Comparison of ENCODE assay signal across 8 cellular contexts in the genomic region with DNA sequence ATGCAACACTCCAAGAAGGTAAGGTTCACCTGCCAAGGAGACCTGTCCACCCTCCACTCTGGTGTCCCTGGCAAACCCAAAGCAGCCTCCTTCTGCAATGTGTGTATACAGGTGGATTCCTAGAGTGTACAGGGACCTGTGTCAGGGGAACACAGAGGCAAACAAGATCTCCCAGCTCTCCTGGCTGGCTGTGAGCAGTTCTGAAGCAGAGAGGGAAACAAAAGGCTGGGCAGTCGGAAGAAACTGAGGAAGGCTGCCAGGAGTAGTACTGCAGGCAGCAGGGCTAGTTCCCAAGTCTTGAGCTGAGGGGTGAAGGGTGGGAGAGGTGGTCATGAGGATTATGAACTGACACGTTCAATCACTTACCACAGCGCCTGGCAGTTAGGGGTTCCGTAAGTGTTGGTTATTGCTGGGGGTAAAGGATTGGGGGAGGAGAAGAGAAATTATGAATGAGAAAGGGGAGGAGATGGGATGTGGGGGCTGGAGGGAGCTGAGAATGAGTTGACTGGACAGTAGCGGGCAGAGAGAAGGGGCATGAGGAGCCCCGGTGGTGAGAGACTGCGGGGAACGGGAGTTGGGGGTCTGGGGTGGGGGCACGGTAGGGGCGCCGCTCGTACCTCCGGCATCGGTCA. TPM values are rescaled to one million over a fixed set of nuclear protein-coding genes. Genes with fewer than 3 reads are reported as not detected.
DNase-seq lines count a peak whose midpoint lies in the region; ATAC-seq and TF ChIP-seq lines count a peak whose summit lies in the region.

No MANE protein-coding gene starts in this region.

- POLR2A ChIA-PET in naive thymus-derived CD4-positive, alpha-beta T cell (lab: Charles Lee): interaction anchor here (0.9 to 3.2 kb wide), 14 partner anchors 8 to 263 kb away, joined by 3 to 28 read pairs (median 4); a partner anchor contains a TSS

- CTCF ChIA-PET in naive thymus-derived CD4-positive, alpha-beta T cell (lab: Charles Lee): interaction anchor here (1.5 to 1.9 kb wide), 3 partner anchors 34 to 77 kb away, joined by 4 to 5 read pairs (median 5); a partner anchor contains a TSS

- H3K27ac Mint-ChIP-seq in naive thymus-derived CD4-positive, alpha-beta T cell: peak overlapping the region; percentile 66 to 94 (median 90)

- H3K4me3 Mint-ChIP-seq in naive thymus-derived CD4-positive, alpha-beta T cell: peak overlapping the region; percentile 89 to 95 (median 92)

- peak overlapping the region in 51 of 59 donors; percentile 36 to 97 (median 93) for H3K27ac ChIP-seq in dorsolateral prefrontal cortex
- peak overlapping the region; percentile 94 for H3K27ac ChIP-seq in naive thymus-derived CD4-positive, alpha-beta T cell (ENCODE audit: low read depth, low read length)

- H3K4me3 ChIP-seq in dorsolateral prefrontal cortex: peak overlapping the region; percentile 57 to 100 (median 97)
- H3K4me3 ChIP-seq in naive thymus-derived CD4-positive, alpha-beta T cell (ENCODE audit: low read length): peak overlapping the region; percentile 88

- H3K9me3 ChIP-seq in naive thymus-derived CD4-positive, alpha-beta T cell (ENCODE audit: control insufficient read depth in 2 of 3, low read length in 3 of 3): no peaks in the 10 kb centered on the region

- no peak for ATAC-seq in naive thymus-derived CD4-positive, alpha-beta T cell
- ATAC-seq in HG02759 (IDR thresholded peaks at IDR 0.05; ENCODE audit: unreplicated experiment) (no peak), left lobe of liver (no peak)

- no peaks in the 10 kb centered on the region for H3K9me3 Mint-ChIP-seq in naive thymus-derived CD4-positive, alpha-beta T cell

- no peaks in the 10 kb centered on the region for H3K27me3 Mint-ChIP-seq in naive thymus-derived CD4-positive, alpha-beta T cell

- H3K4me1 ChIP-seq in naive thymus-derived CD4-positive, alpha-beta T cell (ENCODE audit: control insufficient read depth in 2 of 2, insufficient read depth in 2 of 2, low read length in 2 of 2): peaks cover 7 to 18% of the 10 kb centered on the region in 2 donors

- H3K4me1 Mint-ChIP-seq in naive thymus-derived CD4-positive, alpha-beta T cell: peaks cover 30 to 58% (median 48%) of the 10 kb centered on the region in 7 donors

- H3K36me3 Mint-ChIP-seq in naive thymus-derived CD4-positive, alpha-beta T cell: peaks cover 5 to 24% (median 8%) of the 10 kb centered on the region in 5 donors

- DNase-seq in EH (ENCODE audit: low read depth): peak; percentile 27
- DNase-seq in NCI-H69 (lab: John Stamatoyannopoulos, UW): peak; percentile 31
- DNase-seq in dorsolateral prefrontal cortex: no peak
- no peak for DNase-seq in naive thymus-derived CD4-positive, alpha-beta T cell
- DNase-seq in left lobe of liver (ENCODE audit: low spot score): no peak
- no peak for DNase-seq in NOMO-1 treated with DMSO at 0.1 percent for 48 hours (lab: John Stamatoyannopoulos, UW; ENCODE audit: unreplicated experiment)
- no peak for DNase-seq in activated CD4-positive, alpha-beta T cell treated with anti-CD3 and anti-CD28 coated beads for 48 hours

- intact Hi-C loops in dorsolateral prefrontal cortex (cut with DNase I): loop anchor here (5.0 kb wide), 2 partner anchors 37 to 78 kb away; a partner anchor contains a TSS
- intact Hi-C loops in naive thymus-derived CD4-positive, alpha-beta T cell (cut with micrococcal nuclease): loop anchor here (5.0 to 10.0 kb wide), 3 partner anchors 103 to 223 kb away; a partner anchor contains a TSS

- no peaks in the 10 kb centered on the region for H3K27me3 ChIP-seq in dorsolateral prefrontal cortex
- H3K27me3 ChIP-seq in naive thymus-derived CD4-positive, alpha-beta T cell (ENCODE audit: control insufficient read depth in 2 of 2, insufficient read depth in 2 of 2, low read length in 2 of 2): no peaks in the 10 kb centered on the region

- TF ChIP-seq CTCF in dorsolateral prefrontal cortex (IDR thresholded peaks at IDR 0.05 in 54 of 56, conservative IDR thresholded peaks at IDR 0.05 in 2 of 56; ENCODE audit: low read depth in 1 of 56, partially characterized antibody in 56 of 56): no peak

- H3K36me3 ChIP-seq in naive thymus-derived CD4-positive, alpha-beta T cell (ENCODE audit: control insufficient read depth in 2 of 3, insufficient read depth in 3 of 3, low read length in 3 of 3): peaks cover 0 to 32% (median 3%) of the 10 kb centered on the region in 3 experiments

RNA-seq across cellular contexts. Expression of a gene that starts 0.7 kb away (rescaled TPM):
- 10 to 100 TPM; 38.6 to 87.0 (median 61.2) TPM for total RNA-seq in dorsolateral prefrontal cortex
- 10 to 100 TPM; 40.7 to 81.1 (median 45.9) TPM for total RNA-seq in naive thymus-derived CD4-positive, alpha-beta T cell
- polyA plus RNA-seq in naive thymus-derived CD4-positive, alpha-beta T cell: 10 to 100 TPM in 1 of 2 donors, 1 to 10 TPM in 1; 8.7 to 15.9 TPM
- 9.8 TPM for total RNA-seq in left lobe of liver

RNA-seq across cellular contexts. Expression of a gene that starts 25.0 kb away (rescaled TPM):
- 100 to 1,000 TPM in 28 of 120 experiments, 10 to 100 TPM in 92; 60.7 to 127 (median 92.5) TPM for total RNA-seq in dorsolateral prefrontal cortex
- total RNA-seq in naive thymus-derived CD4-positive, alpha-beta T cell: under 1 TPM in 1 of 5 experiments, not detected in 4; 0.27 TPM
- polyA plus RNA-seq in naive thymus-derived CD4-positive, alpha-beta T cell: not detected
- total RNA-seq in left lobe of liver: 0.13 TPM

RNA-seq across cellular contexts. Expression of a gene that starts 25.9 kb away (rescaled TPM):
- total RNA-seq in dorsolateral prefrontal cortex (100 to 1,000 TPM in 106 of 120 experiments, 10 to 100 TPM in 14; 57.0 to 207 (median 139) TPM), left lobe of liver (0.55 TPM)
- total RNA-seq in naive thymus-derived CD4-positive, alpha-beta T cell: under 1 TPM in 1 of 5 experiments, not detected in 4; 0.19 TPM
- polyA plus RNA-seq in naive thymus-derived CD4-positive, alpha-beta T cell: not detected

RNA-seq across cellular contexts. Expression of a gene that starts 36.6 kb away (rescaled TPM):
- total RNA-seq in dorsolateral prefrontal cortex: 100 to 1,000 TPM in 56 of 120 experiments, 10 to 100 TPM in 64; 63.3 to 177 (median 99.3) TPM
- total RNA-seq in naive thymus-derived CD4-positive, alpha-beta T cell: 10 to 100 TPM; 64.3 to 89.7 (median 74.0) TPM
- polyA plus RNA-seq in naive thymus-derived CD4-positive, alpha-beta T cell: 100 to 1,000 TPM; 205 to 212 TPM
- total RNA-seq in left lobe of liver: 71.0 TPM

RNA-seq across cellular contexts. Expression of a gene that starts 48.4 kb away (rescaled TPM):
- total RNA-seq in dorsolateral prefrontal cortex: 10 to 100 TPM; 58.7 to 87.3 (median 69.6) TPM
- total RNA-seq in naive thymus-derived CD4-positive, alpha-beta T cell: 10 to 100 TPM; 19.4 to 48.5 (median 42.9) TPM
- 1 to 10 TPM; 2.9 to 8.1 TPM for polyA plus RNA-seq in naive thymus-derived CD4-positive, alpha-beta T cell
- total RNA-seq in left lobe of liver: 21.1 TPM

Comparison
In these comparisons a context has a peak if more than half of its experiments do, and no peak if none do; other contexts are left out.
1. DNase-seq: peak in EH (single experiment) and NCI-H69 (single experiment); none in dorsolateral prefrontal cortex (0 of 10), naive thymus-derived CD4-positive, alpha-beta T cell (0 of 9), left lobe of liver (single experiment), NOMO-1 treated with DMSO at 0.1 percent for 48 hours (single experiment) and activated CD4-positive, alpha-beta T cell treated with anti-CD3 and anti-CD28 coated beads for 48 hours (single experiment).
2. RNA of a gene that starts 25.0 kb away (total RNA-seq): 60.7 to 127 TPM in dorsolateral prefrontal cortex; 0.13 TPM in left lobe of liver (single experiment) and 0.27 TPM in naive thymus-derived CD4-positive, alpha-beta T cell; every median in the first group is over 10 times any median in the second.
3. RNA of a gene that starts 25.9 kb away (total RNA-seq): 57.0 to 207 TPM in dorsolateral prefrontal cortex; 0.55 TPM in left lobe of liver (single experiment) and 0.19 TPM in naive thymus-derived CD4-positive, alpha-beta T cell; every median in the first group is over 10 times any median in the second.